In genomic region chr2:160275646-160276045, GRCh38 we compare ENCODE assay signal across 1 cellular context.
TF ChIP-seq lines count a peak whose summit lies in the region.

No MANE protein-coding gene starts in this region.

TF ChIP-seq in A549, 52 proteins besides CTCF, POLR2A, EP300 and RAD21 (continued from another document):
- TF ChIP-seq REST (IDR thresholded peaks at IDR 0.05) (no peak), SREBF2 (IDR thresholded peaks at IDR 0.05) (no peak), MYC (IDR thresholded peaks at IDR 0.05; ENCODE audit: borderline replicate concordance, low read length) (no peak), FOXS1 (CRISPR knock-in tag; IDR thresholded peaks at IDR 0.05) (no peak), ESRRA (IDR thresholded peaks at IDR 0.05; ENCODE audit: borderline replicate concordance, low read length) (no peak)
- TF ChIP-seq, protein P1, sequence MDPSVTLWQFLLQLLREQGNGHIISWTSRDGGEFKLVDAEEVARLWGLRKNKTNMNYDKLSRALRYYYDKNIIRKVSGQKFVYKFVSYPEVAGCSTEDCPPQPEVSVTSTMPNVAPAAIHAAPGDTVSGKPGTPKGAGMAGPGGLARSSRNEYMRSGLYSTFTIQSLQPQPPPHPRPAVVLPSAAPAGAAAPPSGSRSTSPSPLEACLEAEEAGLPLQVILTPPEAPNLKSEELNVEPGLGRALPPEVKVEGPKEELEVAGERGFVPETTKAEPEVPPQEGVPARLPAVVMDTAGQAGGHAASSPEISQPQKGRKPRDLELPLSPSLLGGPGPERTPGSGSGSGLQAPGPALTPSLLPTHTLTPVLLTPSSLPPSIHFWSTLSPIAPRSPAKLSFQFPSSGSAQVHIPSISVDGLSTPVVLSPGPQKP (IDR thresholded peaks at IDR 0.05; ENCODE audit: low read depth, low read length), result no peak
